In genomic region chr19:38508507-38508906, GRCh38 we compare ENCODE assay signal across 35 cellular contexts.
"Had no signal": no experiment of that assay in that cellular context is flagged by ENCODE, and none has a peak within 500 bp of the region (broad histone marks: within the 10 kb centered on the region; RNA-seq: fewer than 3 reads in every experiment).

No MANE protein-coding gene starts in this region.

- H3K4me3 ChIP-seq: adrenal gland, ascending aorta, breast epithelium, cardiac muscle cell, colonic mucosa had no signal

- DNase-seq: activated CD4-positive, alpha-beta memory T cell treated with anti-CD3 and anti-CD28 coated beads for 36 hours; activated CD4-positive, alpha-beta T cell treated with anti-CD3 and anti-CD28 coated beads for 36 hours; activated CD4-positive, alpha-beta T cell treated with anti-CD3 and anti-CD28 coated beads, Interleukin-2, amount 10 ng/mL, durations not matched to agents 24 days and 14 days; activated CD4-positive, CD25-positive, alpha-beta regulatory T cell; activated CD4-positive, CD25-positive, alpha-beta regulatory T cell treated with anti-CD3 and anti-CD28 coated beads, Interleukin-2, amount 50 U/mL, for 72 hours; activated CD8-positive, alpha-beta memory T cell treated with anti-CD3 and anti-CD28 coated beads, Interleukin-2, amount 10 ng/mL, durations not matched to agents 7 days and 5 days; activated CD8-positive, alpha-beta memory T cell treated with anti-CD3 and anti-CD28 coated beads, Interleukin-2, amount 50 U/mL, for 4 hours; activated CD8-positive, alpha-beta T cell treated with anti-CD3 and anti-CD28 coated beads, Interleukin-2, amount 10 ng/mL, durations not matched to agents 7 days and 5 days; activated effector memory CD4-positive, alpha-beta T cell treated with anti-CD3 and anti-CD28 coated beads, Interleukin-2, amount 50 U/mL, for 16 hours; activated naive CD4-positive, alpha-beta T cell treated with anti-CD3 and anti-CD28 coated beads for 36 hours; activated naive CD8-positive, alpha-beta T cell treated with anti-CD3 and anti-CD28 coated beads for 36 hours; activated naive CD8-positive, alpha-beta T cell treated with anti-CD3 and anti-CD28 coated beads, Interleukin-2, amount 50 U/mL, for 24 hours; activated T-cell treated with anti-CD3 and anti-CD28 coated beads, Interleukin-2, amount 50 U/mL, for 1 hour; activated T-cell treated with anti-CD3 and anti-CD28 coated beads, Interleukin-2, amount 50 U/mL, for 48 hours; adrenal gland; amygdala; central memory CD4-positive, alpha-beta T cell; cerebellar nuclear complex; colonic mucosa; effector memory CD4-positive, alpha-beta T cell; endodermal cell; foreskin fibroblast; head of caudate nucleus; T-helper 17 cell; T1000; WERI-Rb-1 had no signal

- H3K9me3 Mint-ChIP-seq: activated CD4-positive, alpha-beta memory T cell treated with anti-CD3 and anti-CD28 coated beads for 36 hours; activated CD4-positive, alpha-beta T cell treated with anti-CD3 and anti-CD28 coated beads, Interleukin-2, amount 10 ng/mL, durations not matched to agents 24 days and 14 days; activated naive CD4-positive, alpha-beta T cell treated with anti-CD3 and anti-CD28 coated beads for 36 hours; activated naive CD4-positive, alpha-beta T cell treated with anti-CD3 and anti-CD28 coated beads, Interleukin-2, amount 50 U/mL, for 24 hours; activated naive CD8-positive, alpha-beta T cell treated with anti-CD3 and anti-CD28 coated beads for 36 hours; activated naive CD8-positive, alpha-beta T cell treated with anti-CD3 and anti-CD28 coated beads, Interleukin-2, amount 50 U/mL, for 24 hours; activated T-helper 1 cell treated with anti-CD3 and anti-CD28 coated beads, Interleukin-12 subunit alpha, Interleukin-12 subunit beta, Interleukin-2, Interleukin-4 antibody, amounts not matched to agents 30 ng/mL and 10 ng/mL and 1 ng/mL, durations not matched to agents 14 hours and 24 hours and 36 hours; activated T-helper 2 cell treated with anti-CD3 and anti-CD28 coated beads, Interferon-gamma antibody, Interleukin-2, Interleukin-4, amounts not matched to agents 10 μg/mL and 5 μg/mL and 100 μg/mL, durations not matched to agents 14 hours and 24 hours and 36 hours; endodermal cell; T-helper 2 cell treated with Interferon-gamma antibody and Interleukin-4, amounts not matched to agents 5 μg/mL and 100 μg/mL, for 36 hours had no signal

- H3K27me3 ChIP-seq: adrenal gland, ascending aorta, breast epithelium, cardiac muscle cell, colonic mucosa had no signal

- H3K36me3 ChIP-seq: adrenal gland, ascending aorta, breast epithelium, cardiac muscle cell, colonic mucosa, WERI-Rb-1 had no signal

- H3K4me1 ChIP-seq: adrenal gland, ascending aorta, breast epithelium, colonic mucosa had no signal

- H3K4me1 Mint-ChIP-seq: endodermal cell had no signal

- H3K27ac Mint-ChIP-seq: activated CD4-positive, alpha-beta memory T cell treated with anti-CD3 and anti-CD28 coated beads for 36 hours; activated CD4-positive, alpha-beta T cell treated with anti-CD3 and anti-CD28 coated beads for 36 hours; activated CD4-positive, alpha-beta T cell treated with anti-CD3 and anti-CD28 coated beads, Interleukin-2, amount 10 ng/mL, durations not matched to agents 24 days and 14 days; activated CD8-positive, alpha-beta memory T cell treated with anti-CD3 and anti-CD28 coated beads, Interleukin-2, amount 10 ng/mL, durations not matched to agents 7 days and 5 days; activated CD8-positive, alpha-beta T cell treated with anti-CD3 and anti-CD28 coated beads, Interleukin-2, amount 10 ng/mL, durations not matched to agents 7 days and 5 days; activated naive CD4-positive, alpha-beta T cell treated with anti-CD3 and anti-CD28 coated beads for 36 hours; activated naive CD8-positive, alpha-beta T cell treated with anti-CD3 and anti-CD28 coated beads for 36 hours; activated naive CD8-positive, alpha-beta T cell treated with anti-CD3 and anti-CD28 coated beads, Interleukin-2, amount 50 U/mL, for 24 hours; activated T-helper 1 cell treated with anti-CD3 and anti-CD28 coated beads, Interleukin-12 subunit alpha, Interleukin-12 subunit beta, Interleukin-2, Interleukin-4 antibody, amounts not matched to agents 30 ng/mL and 10 ng/mL and 1 ng/mL, durations not matched to agents 14 hours and 24 hours and 36 hours; activated T-helper 2 cell treated with anti-CD3 and anti-CD28 coated beads, Interferon-gamma antibody, Interleukin-2, Interleukin-4, amounts not matched to agents 10 μg/mL and 5 μg/mL and 100 μg/mL, durations not matched to agents 14 hours and 24 hours and 36 hours; brain; endodermal cell; T-helper 17 cell; T-helper 2 cell treated with Interferon-gamma antibody and Interleukin-4, amounts not matched to agents 5 μg/mL and 100 μg/mL, for 36 hours had no signal

- H3K9me3 ChIP-seq: adrenal gland, ascending aorta, breast epithelium, colonic mucosa had no signal

- H3K36me3 Mint-ChIP-seq: activated CD4-positive, alpha-beta memory T cell treated with anti-CD3 and anti-CD28 coated beads for 36 hours; activated CD8-positive, alpha-beta memory T cell treated with anti-CD3 and anti-CD28 coated beads, Interleukin-2, amount 10 ng/mL, durations not matched to agents 7 days and 5 days; activated naive CD4-positive, alpha-beta T cell treated with anti-CD3 and anti-CD28 coated beads, Interleukin-2, amount 50 U/mL, for 24 hours; activated naive CD8-positive, alpha-beta T cell treated with anti-CD3 and anti-CD28 coated beads for 36 hours had no signal

- H3K27me3 Mint-ChIP-seq: activated CD4-positive, alpha-beta memory T cell treated with anti-CD3 and anti-CD28 coated beads for 36 hours; activated naive CD4-positive, alpha-beta T cell treated with anti-CD3 and anti-CD28 coated beads, Interleukin-2, amount 50 U/mL, for 24 hours; T-helper 17 cell had no signal

- ATAC-seq: activated CD4-positive, alpha-beta T cell treated with anti-CD3 and anti-CD28 coated beads for 36 hours; activated CD8-positive, alpha-beta memory T cell treated with anti-CD3 and anti-CD28 coated beads, Interleukin-2, amount 10 ng/mL, durations not matched to agents 7 days and 5 days; activated CD8-positive, alpha-beta T cell treated with anti-CD3 and anti-CD28 coated beads, Interleukin-2, amount 10 ng/mL, durations not matched to agents 7 days and 5 days; activated naive CD8-positive, alpha-beta T cell treated with anti-CD3 and anti-CD28 coated beads, Interleukin-2, amount 50 U/mL, for 24 hours; esophagus mucosa; T-helper 17 cell had no signal

- H3K27ac ChIP-seq: adrenal gland, ascending aorta, breast epithelium, cardiac muscle cell, colonic mucosa, WERI-Rb-1 had no signal

- H3K4me3 Mint-ChIP-seq: activated CD4-positive, alpha-beta memory T cell treated with anti-CD3 and anti-CD28 coated beads for 36 hours; activated CD4-positive, alpha-beta T cell treated with anti-CD3 and anti-CD28 coated beads for 36 hours; activated CD4-positive, alpha-beta T cell treated with anti-CD3 and anti-CD28 coated beads, Interleukin-2, amount 10 ng/mL, durations not matched to agents 24 days and 14 days; activated CD8-positive, alpha-beta memory T cell treated with anti-CD3 and anti-CD28 coated beads, Interleukin-2, amount 10 ng/mL, durations not matched to agents 7 days and 5 days; activated CD8-positive, alpha-beta T cell treated with anti-CD3 and anti-CD28 coated beads, Interleukin-2, amount 10 ng/mL, durations not matched to agents 7 days and 5 days; activated naive CD4-positive, alpha-beta T cell treated with anti-CD3 and anti-CD28 coated beads for 36 hours; activated naive CD4-positive, alpha-beta T cell treated with anti-CD3 and anti-CD28 coated beads, Interleukin-2, amount 50 U/mL, for 24 hours; activated naive CD8-positive, alpha-beta T cell treated with anti-CD3 and anti-CD28 coated beads for 36 hours; activated naive CD8-positive, alpha-beta T cell treated with anti-CD3 and anti-CD28 coated beads, Interleukin-2, amount 50 U/mL, for 24 hours; activated T-helper 1 cell treated with anti-CD3 and anti-CD28 coated beads, Interleukin-12 subunit alpha, Interleukin-12 subunit beta, Interleukin-2, Interleukin-4 antibody, amounts not matched to agents 30 ng/mL and 10 ng/mL and 1 ng/mL, durations not matched to agents 14 hours and 24 hours and 36 hours; brain; endodermal cell; T-helper 17 cell; T-helper 2 cell treated with Interferon-gamma antibody and Interleukin-4, amounts not matched to agents 5 μg/mL and 100 μg/mL, for 36 hours had no signal
